ENCODE assay signal across 16 cellular contexts in the genomic region with DNA sequence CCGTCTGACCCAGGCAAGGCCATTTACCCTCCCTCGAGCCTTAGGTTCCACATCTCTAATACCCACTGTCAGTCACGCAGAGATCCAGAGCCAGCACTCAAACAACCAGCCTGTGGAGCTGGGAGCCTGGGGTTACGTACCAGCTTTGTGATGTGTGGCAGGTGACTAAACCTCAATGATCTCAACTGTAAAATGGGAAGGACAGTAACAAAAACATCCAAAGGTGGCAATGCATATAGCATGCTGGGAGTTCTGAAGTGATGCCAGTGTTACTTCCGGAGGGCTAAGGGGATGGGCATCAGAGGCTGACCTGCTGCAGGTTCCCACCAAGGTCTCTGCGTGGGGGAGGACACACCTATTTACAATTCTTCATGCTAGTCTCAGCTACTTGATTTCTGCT. TPM values are rescaled to one million over a fixed set of nuclear protein-coding genes. Genes with fewer than 3 reads are reported as not detected.
A peak's percentile ranks its signal among the peaks of the same experiment; 100 is the strongest.
DNase-seq lines count a peak whose midpoint lies in the region; ATAC-seq and TF ChIP-seq lines count a peak whose summit lies in the region.
"Had no signal": no experiment of that assay in that cellular context is flagged by ENCODE, and none has a peak within 500 bp of the region (broad histone marks: within the 10 kb centered on the region; RNA-seq: fewer than 3 reads in every experiment).

No MANE protein-coding gene starts in this region.

- H3K27me3 ChIP-seq in mammary epithelial cell (ENCODE audit: insufficient read depth, low read length) (no peaks in the 10 kb centered on the region), lung (ENCODE audit: control insufficient read depth, insufficient read depth) (no peaks in the 10 kb centered on the region)
- H3K27me3 ChIP-seq: BLaER1 treated with 17β-estradiol and CSF1 and Interleukin-3, amounts not matched to agents 10 nM and 100 nM had no signal

- 91% methylated on average over 6 of the region's 6 CpGs for WGBS in mammary epithelial cell (ENCODE audit: low coverage, missing lambda C conversion rate)
- WGBS in lung, 2 donors = 96 to 97% methylated on average over 6 of the region's 6 CpGs

- ATAC-seq in T-helper 17 cell = no peak
- ATAC-seq in lung (ENCODE audit: insufficient read depth, low FRiP score) = no peak
- no peak for ATAC-seq in stimulated activated effector memory CD8-positive, alpha-beta T cell treated with anti-CD3 and anti-CD28 coated beads, Interleukin-12 subunit alpha, Interleukin-12 subunit beta, amount 100 ng/mL, for 72 hours
- no peak for ATAC-seq in GM21515 (IDR thresholded peaks at IDR 0.05; ENCODE audit: unreplicated experiment)
- ATAC-seq: GM12878 had no signal

- H2AFZ ChIP-seq in mammary epithelial cell (ENCODE audit: low read depth, low read length) = no peak overlapping the region

- H3K4me1 Mint-ChIP-seq in MCF 10A (ENCODE audit: insufficient read depth, unreplicated experiment) (peaks cover 13% of the 10 kb centered on the region), T-helper 17 cell (peaks cover 15% of the 10 kb centered on the region)
- H3K4me1 Mint-ChIP-seq in stimulated activated effector memory CD8-positive, alpha-beta T cell treated with anti-CD3 and anti-CD28 coated beads, Interleukin-12 subunit alpha, Interleukin-12 subunit beta, amount 100 ng/mL, for 72 hours = peaks cover 44% of the 10 kb centered on the region

- H3K4me3 Mint-ChIP-seq in MCF 10A (ENCODE audit: unreplicated experiment) = no peak overlapping the region
- H3K4me3 Mint-ChIP-seq in T-helper 17 cell = no peak overlapping the region
- no peak overlapping the region for H3K4me3 Mint-ChIP-seq in stimulated activated effector memory CD8-positive, alpha-beta T cell treated with anti-CD3 and anti-CD28 coated beads, Interleukin-12 subunit alpha, Interleukin-12 subunit beta, amount 100 ng/mL, for 72 hours

- H3K9ac ChIP-seq in mammary epithelial cell (ENCODE audit: insufficient read depth, low read length) = no peak overlapping the region

- in situ Hi-C loops in mammary epithelial cell (cut with MboI; ENCODE audit: low sequenced_read_pairs in 2 of 2) (loop anchor here (10.0 to 25.0 kb wide), 2 partner anchors 157 to 350 kb away; a partner anchor contains a TSS), GM13977 (cut with MboI; ENCODE audit: low pct_unique_long_range_greater_than_20kb, low sequenced_read_pairs, unreplicated experiment) (no loop called here)

- no peak overlapping the region for H3K27ac ChIP-seq in mammary epithelial cell (ENCODE audit: insufficient read depth, low read depth, low read length)
- no peak overlapping the region for H3K27ac ChIP-seq in lung (ENCODE audit: low read depth in 1 of 2, low read length in 1 of 2)
- H3K27ac ChIP-seq: BLaER1 treated with 17β-estradiol and CSF1 and Interleukin-3, amounts not matched to agents 10 nM and 100 nM had no signal

- no peak overlapping the region for H3K4me2 ChIP-seq in mammary epithelial cell (ENCODE audit: insufficient read depth, low read depth, low read length)
- H3K4me2 ChIP-seq: BLaER1 treated with 17β-estradiol and CSF1 and Interleukin-3, amounts not matched to agents 10 nM and 100 nM had no signal

- peak overlapping the region; percentile 14 for H3K27ac Mint-ChIP-seq in MCF 10A (ENCODE audit: low read depth, unreplicated experiment)
- H3K27ac Mint-ChIP-seq in T-helper 17 cell = peak overlapping the region; percentile 62
- peak overlapping the region; percentile 34 for H3K27ac Mint-ChIP-seq in stimulated activated effector memory CD8-positive, alpha-beta T cell treated with anti-CD3 and anti-CD28 coated beads, Interleukin-12 subunit alpha, Interleukin-12 subunit beta, amount 100 ng/mL, for 72 hours
- H3K27ac Mint-ChIP-seq: CD4-positive, CD25-positive, alpha-beta regulatory T cell had no signal

- dilution Hi-C loops in mammary epithelial cell (cut with HindIII; ENCODE audit: low sequenced_read_pairs) = no loop called here

- DNase-seq in MCF 10A (ENCODE audit: unreplicated experiment) (no peak), mammary epithelial cell (no peak), T-helper 17 cell (no peak), lung (ENCODE audit: low spot score) (no peak), OCI-M1 (lab: John Stamatoyannopoulos, UW) (no peak), GM13977 (ENCODE audit: low spot score) (no peak)
- DNase-seq in stimulated activated effector memory CD8-positive, alpha-beta T cell treated with anti-CD3 and anti-CD28 coated beads, Interleukin-12 subunit alpha, Interleukin-12 subunit beta, amount 100 ng/mL, for 72 hours (ENCODE audit: low spot score in 2 of 2) = no peak
- DNase-seq: ACHN; Calu3; CD4-positive, CD25-positive, alpha-beta regulatory T cell; DMS 273 treated with DMSO at 0.1 percent for 48 hours; HCEC 1CT; IMR-90 had no signal

- TF ChIP-seq CTCF in MCF 10A (IDR thresholded peaks at IDR 0.05; ENCODE audit: unreplicated experiment) (no peak), mammary epithelial cell (conservative IDR thresholded peaks at IDR 0.05 in 1 of 2, IDR thresholded peaks at IDR 0.05 in 1 of 2; ENCODE audit: extremely low read depth in 1 of 2, insufficient read depth in 1 of 2, low read depth in 1 of 2, low read length in 2 of 2) (no peak), lung (IDR thresholded peaks at IDR 0.05; ENCODE audit: control extremely low read depth, extremely low read depth) (no peak), GM13977 (IDR thresholded peaks at IDR 0.05; ENCODE audit: extremely low read depth, insufficient read depth, missing control alignments) (no peak)

- peaks cover 43% of the 10 kb centered on the region for H3K36me3 ChIP-seq in mammary epithelial cell (ENCODE audit: insufficient read depth, low read length)
- peaks cover 16 to 35% of the 10 kb centered on the region in 2 donors for H3K36me3 ChIP-seq in lung (ENCODE audit: control insufficient read depth in 2 of 2, insufficient read depth in 2 of 2, low read length in 2 of 2)

- no TSS peak for BruUV-seq in MCF 10A (replicated peaks; lab: Mats Ljungman, UMichigan)
- no TSS peak for BruUV-seq in mammary epithelial cell (replicated peaks; lab: Mats Ljungman, UMichigan)

- intact Hi-C loops in MCF 10A (cut with micrococcal nuclease) (no loop called here), mammary epithelial cell (cut with micrococcal nuclease) (no loop called here)

- POLR2A ChIA-PET in MCF 10A (lab: Yijun Ruan, JAX) = interaction anchor here (0.6 to 1.8 kb wide), 4 partner anchors 19 to 77 kb away, joined by 3 to 6 read pairs (median 4); a partner anchor contains a TSS

- H3K9me3 ChIP-seq in mammary epithelial cell (replicated peaks; ENCODE audit: insufficient read depth, low read length) (no peaks in the 10 kb centered on the region), T-helper 17 cell (ENCODE audit: control insufficient read depth, low read length, poor library complexity, severe bottlenecking) (no peaks in the 10 kb centered on the region), lung (ENCODE audit: control insufficient read depth in 2 of 2, insufficient read depth in 1 of 2, low read length in 1 of 2) (no peaks in the 10 kb centered on the region)
- H3K9me3 ChIP-seq: BLaER1 treated with 17β-estradiol and CSF1 and Interleukin-3, amounts not matched to agents 10 nM and 100 nM had no signal

- H3K4me3 ChIP-seq in mammary epithelial cell (replicated peaks in 1 of 3; ENCODE audit: insufficient read depth in 1 of 3, low read depth in 2 of 3, low read length in 3 of 3) = no peak overlapping the region
- peak overlapping the region; percentile 1 for H3K4me3 ChIP-seq in lung
- H3K4me3 ChIP-seq: BLaER1 treated with 17β-estradiol and CSF1 and Interleukin-3, amounts not matched to agents 10 nM and 100 nM; GM12878 had no signal

- H3K36me3 Mint-ChIP-seq in MCF 10A (ENCODE audit: insufficient read depth, unreplicated experiment) (peaks cover 85% of the 10 kb centered on the region), T-helper 17 cell (ENCODE audit: low read depth) (peaks cover 2% of the 10 kb centered on the region)
- H3K36me3 Mint-ChIP-seq in stimulated activated effector memory CD8-positive, alpha-beta T cell treated with anti-CD3 and anti-CD28 coated beads, Interleukin-12 subunit alpha, Interleukin-12 subunit beta, amount 100 ng/mL, for 72 hours = peaks cover 100% of the 10 kb centered on the region

- CTCF ChIA-PET in MCF 10A (lab: Yijun Ruan, JAX) (interaction anchor here (0.8 to 13.0 kb wide), 3 partner anchors 9 to 24 kb away, joined by 4 to 98 read pairs (median 6); a partner anchor contains a TSS), mammary epithelial cell (lab: Charles Lee; ENCODE audit: low non-redundant PET) (interaction anchor here (0.6 kb wide), 2 partner anchors 9 to 103 kb away, joined by 3 read pairs; no protein-coding TSS in a partner anchor)

- peaks cover 48% of the 10 kb centered on the region for H3K79me2 ChIP-seq in mammary epithelial cell (ENCODE audit: insufficient read depth, low read length)

- H3K4me1 ChIP-seq in mammary epithelial cell (ENCODE audit: insufficient read depth, low read length) (peaks cover 4% of the 10 kb centered on the region), lung (ENCODE audit: control insufficient read depth in 2 of 2, insufficient read depth in 2 of 2, low read length in 2 of 2) (peaks cover 3 to 8% of the 10 kb centered on the region in 2 donors)

- no peaks in the 10 kb centered on the region for H3K9me3 Mint-ChIP-seq in MCF 10A (ENCODE audit: unreplicated experiment)
- H3K9me3 Mint-ChIP-seq in stimulated activated effector memory CD8-positive, alpha-beta T cell treated with anti-CD3 and anti-CD28 coated beads, Interleukin-12 subunit alpha, Interleukin-12 subunit beta, amount 100 ng/mL, for 72 hours = no peaks in the 10 kb centered on the region
- H3K9me3 Mint-ChIP-seq: CD4-positive, CD25-positive, alpha-beta regulatory T cell had no signal

- no peaks in the 10 kb centered on the region for H3K27me3 Mint-ChIP-seq in MCF 10A (ENCODE audit: insufficient read depth, unreplicated experiment)
- H3K27me3 Mint-ChIP-seq in T-helper 17 cell = no peaks in the 10 kb centered on the region
- H3K27me3 Mint-ChIP-seq: CD4-positive, CD25-positive, alpha-beta regulatory T cell had no signal

- H4K20me1 ChIP-seq in mammary epithelial cell (ENCODE audit: insufficient read depth, low read length) = no peaks in the 10 kb centered on the region

RNA-seq across cellular contexts. Expression of a gene that starts 6.0 kb away (rescaled TPM):
- total RNA-seq in MCF 10A (2022) (73.0 and 82.9 TPM in 2 replicates), mammary epithelial cell (10 to 100 TPM; 18.5 to 66.1 TPM), T-helper 17 cell (10 to 100 TPM; 45.8 to 47.1 TPM), lung (10 to 100 TPM; 13.9 to 30.1 TPM)
- polyA plus RNA-seq in mammary epithelial cell (60.2 TPM), lung (10 to 100 TPM; 28.5 to 39.1 TPM)
- polyA minus RNA-seq in mammary epithelial cell = 77.2 TPM

RNA-seq across cellular contexts. Expression of a gene that starts 18.6 kb away (rescaled TPM):
- total RNA-seq in MCF 10A (2022) (29.5 and 31.8 TPM in 2 replicates), mammary epithelial cell (10 to 100 TPM; 13.3 to 17.2 TPM), T-helper 17 cell (10 to 100 TPM; 31.8 to 40.9 TPM), lung (10 to 100 TPM; 19.1 to 22.9 TPM)
- polyA plus RNA-seq in mammary epithelial cell (6.7 TPM), lung (10 to 100 TPM; 10.7 to 16.1 TPM)
- 9.5 TPM for polyA minus RNA-seq in mammary epithelial cell
